15 cellular contexts compared by ENCODE assay signal in the genomic region with DNA sequence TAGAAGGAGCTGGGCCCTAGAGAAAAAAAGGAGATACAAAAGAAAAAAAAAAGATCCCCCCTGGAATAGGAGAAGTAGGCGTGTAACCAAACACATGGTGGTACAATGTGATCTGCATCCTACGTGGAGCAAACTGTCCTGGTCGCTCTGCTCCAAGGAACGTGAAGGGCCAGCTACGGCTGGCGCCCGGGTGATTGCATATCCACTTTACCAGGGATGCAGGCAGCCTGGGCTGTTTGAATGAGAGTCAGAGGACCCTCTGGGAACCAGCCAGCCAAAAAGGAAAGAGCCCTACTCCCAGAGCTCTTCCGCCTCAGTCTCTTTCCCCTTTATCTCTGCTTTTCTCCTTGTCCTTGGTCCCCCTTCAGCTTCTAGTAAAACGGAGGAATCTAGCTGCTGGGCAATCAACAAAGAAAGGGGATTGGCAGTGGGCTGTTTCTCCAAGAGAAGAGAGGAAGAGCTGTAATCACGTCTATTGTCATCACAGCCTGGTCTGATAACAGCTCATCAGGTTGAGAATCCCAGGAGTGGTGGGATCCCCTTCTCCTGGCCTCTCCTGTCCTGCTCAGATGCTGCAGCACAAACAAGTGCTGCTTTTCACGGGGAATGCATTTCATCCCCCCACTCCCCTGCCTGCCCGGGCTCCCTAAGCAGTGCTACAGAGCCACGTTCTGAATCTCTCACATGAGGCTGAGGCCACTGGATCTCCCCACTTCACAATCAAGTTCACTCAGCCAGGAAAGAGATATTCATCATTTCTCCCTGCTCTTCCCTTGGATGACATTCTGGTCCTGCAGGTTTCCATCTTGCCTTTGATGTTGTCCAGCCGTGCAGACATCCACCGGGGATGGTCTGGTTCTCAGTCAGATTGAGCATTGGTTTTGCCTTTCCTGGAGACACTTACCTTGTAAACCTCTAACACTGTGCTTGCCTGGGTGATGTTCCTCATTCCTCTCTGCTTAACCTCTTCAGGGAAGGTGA.
"Had no signal": no experiment of that assay in that cellular context is flagged by ENCODE, and none has a peak within 500 bp of the region (broad histone marks: within the 10 kb centered on the region; RNA-seq: fewer than 3 reads in every experiment).

No MANE protein-coding gene starts in this region.

- DNase-seq: activated gamma-delta T cell treated with Interleukin-2 at 50 U/mL for 16 hours; activated naive CD8-positive, alpha-beta T cell treated with anti-CD3 and anti-CD28 coated beads for 36 hours; activated T-cell treated with anti-CD3 and anti-CD28 coated beads, Interleukin-2, amount 50 U/mL, for 4 hours; brain microvascular endothelial cell; cerebellar nuclear complex; dermis blood vessel endothelial cell; left cardiac atrium; naive thymus-derived CD4-positive, alpha-beta T cell; nucleus accumbens; psoas muscle; stimulated activated CD4-positive, alpha-beta T cell treated with anti-CD3 and anti-CD28 coated beads, Interleukin-12 subunit alpha, Interleukin-12 subunit beta, amount 100 ng/mL, for 4 hours; stimulated activated naive CD4-positive, alpha-beta T cell treated with Interleukin-2 at 50 U/mL for 16 hours; upper lobe of left lung had no signal

- H3K9me3 ChIP-seq: psoas muscle, suprapubic skin, upper lobe of left lung had no signal

- H3K27ac ChIP-seq: brain microvascular endothelial cell, psoas muscle, suprapubic skin, upper lobe of left lung had no signal

- H3K36me3 ChIP-seq: brain microvascular endothelial cell, suprapubic skin, upper lobe of left lung had no signal

- H3K27me3 ChIP-seq: brain microvascular endothelial cell, upper lobe of left lung had no signal

- H3K4me3 ChIP-seq: lung, psoas muscle, suprapubic skin, upper lobe of left lung had no signal

- H3K4me1 ChIP-seq: psoas muscle, suprapubic skin, upper lobe of left lung had no signal
